8 cellular contexts compared by ENCODE assay signal in genomic region chr10:7407368-7408002, GRCh38. TPM values are rescaled to one million over a fixed set of nuclear protein-coding genes. Genes with fewer than 3 reads are reported as not detected.
DNase-seq lines count a peak whose midpoint lies in the region; ATAC-seq, FAIRE-seq and TF ChIP-seq lines count a peak whose summit lies in the region.

No MANE protein-coding gene starts in this region.

- no peak for TF ChIP-seq RAD21 in A549 (conservative IDR thresholded peaks at IDR 0.05 in 1 of 2, IDR thresholded peaks at IDR 0.05 in 1 of 2)

- CTCF ChIA-PET in A549 (lab: Yijun Ruan, JAX), result interaction anchor here (0.8 to 5.8 kb wide), 15 partner anchors 9 to 686 kb away, joined by 3 to 31 read pairs (median 6); no protein-coding TSS in a partner anchor

- peak overlapping the region in 1 of 2 donors; percentile 80 for H3K27ac Mint-ChIP-seq in effector memory CD8-positive, alpha-beta T cell
- H3K27ac Mint-ChIP-seq in natural killer cell treated with Interleukin-12 subunit alpha and Interleukin-12 subunit beta and Interleukin-15 and Interleukin-18, amount 100 ng/mL, for 72 hours, result peak overlapping the region; percentile 39 to 95

- H2AFZ ChIP-seq in Loucy (ENCODE audit: low read length), result no peak overlapping the region

- no peaks in the 10 kb centered on the region for H3K36me3 ChIP-seq in Loucy (ENCODE audit: insufficient read depth, low read length)

- POLR2A ChIA-PET in A549 (lab: Yijun Ruan, JAX), result no interaction called here

- peak overlapping the region; percentile 98 for H3K4me3 Mint-ChIP-seq in effector memory CD8-positive, alpha-beta T cell
- peak overlapping the region; percentile 98 for H3K4me3 Mint-ChIP-seq in natural killer cell treated with Interleukin-12 subunit alpha and Interleukin-12 subunit beta and Interleukin-15 and Interleukin-18, amount 100 ng/mL, for 72 hours

- H3K4me1 ChIP-seq in A549 (peaks cover 34% of the 10 kb centered on the region), Loucy (ENCODE audit: insufficient read depth, low read length, poor library complexity, severe bottlenecking) (peaks cover 52% of the 10 kb centered on the region)

- peaks cover 63% of the 10 kb centered on the region for H4K20me1 ChIP-seq in Loucy (ENCODE audit: insufficient read depth, low read length, poor library complexity, severe bottlenecking)

- 89% methylated on average over 49 of the region's 49 CpGs for WGBS in A549 (ENCODE audit: missing lambda C conversion rate)

- H3K9me2 ChIP-seq in Loucy (replicated peaks; ENCODE audit: low read depth, low read length), result no peaks in the 10 kb centered on the region

- H3K9me3 Mint-ChIP-seq in effector memory CD8-positive, alpha-beta T cell, result no peaks in the 10 kb centered on the region
- no peaks in the 10 kb centered on the region for H3K9me3 Mint-ChIP-seq in natural killer cell treated with Interleukin-12 subunit alpha and Interleukin-12 subunit beta and Interleukin-15 and Interleukin-18, amount 100 ng/mL, for 72 hours

- no peak for TF ChIP-seq CTCF in A549 (IDR thresholded peaks at IDR 0.05)
- TF ChIP-seq CTCF in Loucy (conservative IDR thresholded peaks at IDR 0.05; ENCODE audit: low read length), result no peak

- H3K27me3 ChIP-seq in Loucy (ENCODE audit: insufficient read depth, low read length, poor library complexity, severe bottlenecking), result no peaks in the 10 kb centered on the region

- no peaks in the 10 kb centered on the region; the same call in 1 of the 2 replicates for H3F3A ChIP-seq in Loucy (ENCODE audit: low read depth)

- ATAC-seq in A549 (no peak), HG02938 (IDR thresholded peaks at IDR 0.05; ENCODE audit: unreplicated experiment) (no peak)
- ATAC-seq in effector memory CD8-positive, alpha-beta T cell (replicated peaks), result no peak
- ATAC-seq in natural killer cell treated with Interleukin-12 subunit alpha and Interleukin-12 subunit beta and Interleukin-15 and Interleukin-18, amount 100 ng/mL, for 72 hours, result no peak

- DNase-seq in A549 (ENCODE audit: low read depth in 1 of 2, low spot score in 1 of 2) (no peak), SW480 (ENCODE audit: low spot score) (no peak), NCI-H1105 (lab: John Stamatoyannopoulos, UW) (no peak), GM12892 (ENCODE audit: insufficient read length) (no peak)
- DNase-seq in effector memory CD8-positive, alpha-beta T cell, result no peak
- no peak for DNase-seq in natural killer cell treated with Interleukin-12 subunit alpha and Interleukin-12 subunit beta and Interleukin-15 and Interleukin-18, amount 100 ng/mL, for 72 hours (ENCODE audit: low spot score)

- peaks cover 26% of the 10 kb centered on the region for H3K36me3 Mint-ChIP-seq in effector memory CD8-positive, alpha-beta T cell (ENCODE audit: insufficient read depth)
- peaks cover 18% of the 10 kb centered on the region for H3K36me3 Mint-ChIP-seq in natural killer cell treated with Interleukin-12 subunit alpha and Interleukin-12 subunit beta and Interleukin-15 and Interleukin-18, amount 100 ng/mL, for 72 hours

- peak overlapping the region; percentile 79 for H3K9ac ChIP-seq in Loucy (ENCODE audit: low read depth, low read length, poor library complexity, severe bottlenecking)

- peaks cover 42 to 57% of the 10 kb centered on the region in 2 donors for H3K4me1 Mint-ChIP-seq in effector memory CD8-positive, alpha-beta T cell (ENCODE audit: low read depth in 2 of 2)
- peaks cover 55 to 61% of the 10 kb centered on the region in 2 donors for H3K4me1 Mint-ChIP-seq in natural killer cell treated with Interleukin-12 subunit alpha and Interleukin-12 subunit beta and Interleukin-15 and Interleukin-18, amount 100 ng/mL, for 72 hours (ENCODE audit: low read depth in 2 of 2)

- no peak for TF ChIP-seq POLR2A in A549 (IDR thresholded peaks at IDR 0.05; ENCODE audit: low read length)
- no peak for TF ChIP-seq POLR2A in GM12892 (IDR thresholded peaks at IDR 0.05; ENCODE audit: low read depth, low read length)

- no peaks in the 10 kb centered on the region for H3K9me3 ChIP-seq in A549
- H3K9me3 ChIP-seq in Loucy (ENCODE audit: insufficient read depth, low read depth, low read length), result no peaks in the 10 kb centered on the region

- peak overlapping the region; percentile 86 to 96; a peak in 5 of 6 replicates for H3K27ac ChIP-seq in A549

- FAIRE-seq in A549 (lab: Jason Lieb, UNC) (no peak), GM12892 (lab: Jason Lieb, UNC) (no peak)

- peaks cover 87% of the 10 kb centered on the region for H3K79me2 ChIP-seq in Loucy (ENCODE audit: insufficient read depth, low read length)

- peak overlapping the region; percentile 91 for H3K4me2 ChIP-seq in A549
- peak overlapping the region; percentile 98 for H3K4me2 ChIP-seq in Loucy (ENCODE audit: low read depth, low read length, poor library complexity, severe bottlenecking)

- no peaks in the 10 kb centered on the region for H3K27me3 Mint-ChIP-seq in effector memory CD8-positive, alpha-beta T cell
- H3K27me3 Mint-ChIP-seq in natural killer cell treated with Interleukin-12 subunit alpha and Interleukin-12 subunit beta and Interleukin-15 and Interleukin-18, amount 100 ng/mL, for 72 hours, result no peaks in the 10 kb centered on the region

- H3K4me3 ChIP-seq in A549 (peak overlapping the region; percentile 76), Loucy (ENCODE audit: low read length, poor library complexity, severe bottlenecking) (peak overlapping the region; percentile 81)

- TF ChIP-seq EP300 in A549 (IDR thresholded peaks at IDR 0.05), result no peak

TF ChIP-seq in A549, 52 proteins besides CTCF, POLR2A, EP300 and RAD21:
- TF ChIP-seq HMGXB4 (CRISPR knock-in tag; IDR thresholded peaks at IDR 0.05; ENCODE audit: borderline replicate concordance) (no peak), CBX8 (IDR thresholded peaks at IDR 0.05) (no peak), HES2 (IDR thresholded peaks at IDR 0.05) (no peak), HOXA7 (CRISPR knock-in tag; IDR thresholded peaks at IDR 0.05) (no peak), ZNF302 (CRISPR knock-in tag; IDR thresholded peaks at IDR 0.05) (no peak), CEBPB (IDR thresholded peaks at IDR 0.05) (no peak), MAX (IDR thresholded peaks at IDR 0.05) (no peak), POLR2AphosphoS2 (conservative IDR thresholded peaks at IDR 0.05; ENCODE audit: low read length) (no peak), RCOR1 (IDR thresholded peaks at IDR 0.05; ENCODE audit: low read depth, low read length) (no peak), MAFK (IDR thresholded peaks at IDR 0.05; ENCODE audit: partially characterized antibody) (no peak), HEYL (CRISPR knock-in tag; IDR thresholded peaks at IDR 0.05) (no peak), FOXS1 (CRISPR knock-in tag; IDR thresholded peaks at IDR 0.05) (no peak), HDAC2 (IDR thresholded peaks at IDR 0.05) (no peak), ATOH8 (CRISPR knock-in tag; IDR thresholded peaks at IDR 0.05; ENCODE audit: low read depth) (no peak), CHD4 (IDR thresholded peaks at IDR 0.05; ENCODE audit: borderline replicate concordance) (no peak), FOSL2 (IDR thresholded peaks at IDR 0.05) (no peak), FOSL2 (CRISPR knock-in tag; IDR thresholded peaks at IDR 0.05) (no peak)

RNA-seq across cellular contexts. Expression of gene SFMBT2, which starts 3.3 kb away (rescaled TPM):
- polyA plus RNA-seq in A549 (2011; rRNA removed) (10.2 and 10.3 TPM in 2 replicates), A549 (2017; fragmentation: RNase III; extraction: RNeasy Plus Mini Kit Qiagen cat#74134 plus additional on column Dnase treatment) (8.8 to 10.2 TPM (median 9.6 TPM) in 3 replicates)
- polyA plus RNA-seq in A549 (2012; cell fraction: cytosol; rRNA removed), result 4.6 and 5.9 TPM in 2 replicates
- polyA plus RNA-seq in A549 (2012; cell fraction: nucleus; rRNA removed), result 12.6 and 21.2 TPM in 2 replicates
- 15.2 and 17.6 TPM in 2 replicates for polyA minus RNA-seq in A549 (2011; rRNA and poly(A)+ RNA removed)
- total RNA-seq in natural killer cell treated with Interleukin-12 subunit alpha and Interleukin-12 subunit beta and Interleukin-15 and Interleukin-18, amount 100 ng/mL, for 72 hours, result 100 to 1,000 TPM in 1 of 2 donors, 10 to 100 TPM in 1; 94.9 to 101 TPM
- 10.0 TPM for polyA plus RNA-seq in GM12892 (2012; ENCODE audit: missing spikeins)
